Comparison of ENCODE assay signal across 11 cellular contexts in the genomic region with DNA sequence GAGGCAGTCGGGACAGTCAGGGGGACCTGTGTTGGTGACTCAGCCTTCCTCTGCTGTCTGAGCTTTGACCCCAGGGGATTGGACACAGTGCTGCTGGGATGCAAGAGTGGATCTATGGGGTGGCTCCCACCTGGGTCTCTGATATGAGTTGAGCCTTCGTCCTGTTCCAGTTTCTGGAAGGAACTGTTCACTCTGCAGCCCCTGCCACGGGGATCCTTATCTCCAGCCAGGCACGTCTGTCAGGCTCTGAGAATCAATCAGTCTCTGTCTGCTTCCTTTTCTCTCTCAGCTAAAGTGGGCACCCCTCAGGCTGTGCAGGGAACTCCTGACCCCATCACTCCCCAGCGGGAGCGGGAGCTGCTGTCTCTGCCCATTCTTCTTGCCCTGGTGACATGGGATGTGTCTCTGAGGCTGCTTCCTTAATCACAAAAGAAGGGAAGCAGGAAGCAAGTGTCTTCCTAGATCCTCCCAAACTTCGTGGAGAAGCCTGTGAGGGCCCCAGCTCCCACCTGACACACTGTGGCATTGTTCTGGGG. TPM values are rescaled to one million over a fixed set of nuclear protein-coding genes. Genes with fewer than 3 reads are reported as not detected.
DNase-seq lines count a peak whose midpoint lies in the region; ATAC-seq and TF ChIP-seq lines count a peak whose summit lies in the region.
"Had no signal": no experiment of that assay in that cellular context is flagged by ENCODE, and none has a peak within 500 bp of the region (broad histone marks: within the 10 kb centered on the region; RNA-seq: fewer than 3 reads in every experiment).

No MANE protein-coding gene starts in this region.

- peak; percentile 37 for ATAC-seq in sciatic nerve

- H3K4me3 ChIP-seq in adipocyte (ENCODE audit: low read length) (peak overlapping the region; percentile 35), iPS-20b (ENCODE audit: low read length) (no peak overlapping the region)

- H3K27me3 ChIP-seq in adipocyte (replicated peaks; ENCODE audit: control insufficient read depth, insufficient read depth, low read length) (no peaks in the 10 kb centered on the region), iPS-20b (ENCODE audit: insufficient read depth, low read length) (no peaks in the 10 kb centered on the region)

- intact Hi-C loops in sciatic nerve (cut with DNase I) (no loop called here), posterior vena cava (cut with DNase I) (loop anchor here in 1 of 2 donors (10.0 kb wide), 1 partner anchor 46 kb away; no protein-coding TSS in a partner anchor)

- H3K4me1 ChIP-seq in adipocyte (ENCODE audit: control insufficient read depth, insufficient read depth, low read length) (peaks cover 34% of the 10 kb centered on the region), iPS-20b (ENCODE audit: insufficient read depth, low read length) (peaks cover 30% of the 10 kb centered on the region; the same call in 1 of the 2 replicates)

- CTCF ChIA-PET in HEK293T (lab: Yijun Ruan, JAX), result no interaction called here

- POLR2A ChIA-PET in HEK293T (lab: Yijun Ruan, JAX), result no interaction called here

- no peaks in the 10 kb centered on the region for H3K36me3 ChIP-seq in adipocyte (ENCODE audit: control insufficient read depth, insufficient read depth, low read length, severe bottlenecking)
- no peaks in the 10 kb centered on the region for H3K36me3 ChIP-seq in iPS-20b (ENCODE audit: insufficient read depth, low read depth, low read length)

- peak overlapping the region; percentile 8 for H3K27ac ChIP-seq in iPS-20b (ENCODE audit: low read length)

- no peaks in the 10 kb centered on the region for H3K9me3 ChIP-seq in adipocyte (ENCODE audit: control insufficient read depth, low read length)
- no peaks in the 10 kb centered on the region for H3K9me3 ChIP-seq in iPS-20b (ENCODE audit: insufficient read depth, low read depth, low read length)

- peak; percentile 2 for DNase-seq in COR-L47 (lab: John Stamatoyannopoulos, UW)
- no peak for DNase-seq in adipocyte (ENCODE audit: low read depth)
- no peak for DNase-seq in sciatic nerve (ENCODE audit: low spot score)
- no peak for DNase-seq in HEK293T (ENCODE audit: extremely low spot score)
- DNase-seq in NCI-H1930 (lab: John Stamatoyannopoulos, UW), result no peak
- no peak for DNase-seq in posterior vena cava (ENCODE audit: low spot score)
- DNase-seq in stimulated activated CD4-positive, alpha-beta T cell treated with anti-CD3 and anti-CD28 coated beads, Interleukin-12 subunit alpha, Interleukin-12 subunit beta, amount 100 ng/mL, for 4 hours, result no peak
- DNase-seq: activated T-cell treated with anti-CD3 and anti-CD28 coated beads, Interleukin-2, amount 50 U/mL, for 48 hours; KBM-7; stimulated activated CD8-positive, alpha-beta memory T cell treated with anti-CD3 and anti-CD28 coated beads, Interleukin-4, amount 100 ng/mL, for 48 hours had no signal

- H3K9ac ChIP-seq in adipocyte (ENCODE audit: low read length), result peak overlapping the region; percentile 48
- 0 out of 2 replicates have a peak overlapping the region, but pooled peaks have one; percentile 26 for H3K9ac ChIP-seq in iPS-20b (ENCODE audit: low read depth, low read length)

TF ChIP-seq in HEK293T, 16 proteins besides CTCF, POLR2A, EP300 and RAD21:
- TF ChIP-seq TARDBP (IDR thresholded peaks at IDR 0.05) (no peak), ZNF384 (IDR thresholded peaks at IDR 0.05) (no peak), L3MBTL2 (conservative IDR thresholded peaks at IDR 0.05) (no peak), ELF4 (IDR thresholded peaks at IDR 0.05) (no peak), HDGF (IDR thresholded peaks at IDR 0.05; ENCODE audit: borderline replicate concordance) (no peak), SUZ12 (IDR thresholded peaks at IDR 0.05) (no peak), NFRKB (IDR thresholded peaks at IDR 0.05) (no peak), ARNT (IDR thresholded peaks at IDR 0.05) (no peak)

RNA-seq across cellular contexts. Expression of gene ARHGAP28, which starts 51.7 kb away (rescaled TPM):
- total RNA-seq in sciatic nerve, result 9.7 TPM
- 10 to 100 TPM; 15.6 to 26.2 TPM for total RNA-seq in posterior vena cava
